ENCODE assay signal across 23 cellular contexts in genomic region chr14:97350894-97351713, GRCh38.
"Had no signal": no experiment of that assay in that cellular context is flagged by ENCODE, and none has a peak within 500 bp of the region (broad histone marks: within the 10 kb centered on the region; RNA-seq: fewer than 3 reads in every experiment).

No MANE protein-coding gene starts in this region.

- H3K4me3 ChIP-seq: adrenal gland, cardiac muscle cell, smooth muscle cell, thoracic aorta, upper lobe of left lung had no signal

- H3K4me1 ChIP-seq: adrenal gland, upper lobe of left lung had no signal

- H3K9ac ChIP-seq: SK-N-SH had no signal

- H3K27me3 Mint-ChIP-seq: activated CD8-positive, alpha-beta memory T cell treated with anti-CD3 and anti-CD28 coated beads, Interleukin-2, amount 10 ng/mL, durations not matched to agents 7 days and 5 days; activated CD8-positive, alpha-beta T cell treated with anti-CD3 and anti-CD28 coated beads for 36 hours; stimulated activated naive B cell treated with anti-CD40 and anti-IgM and Interleukin-4, amounts not matched to agents 10 μg/mL and 1 μg/mL and 100 μg/mL, for 72 hours had no signal

- H3K36me3 ChIP-seq: adrenal gland, cardiac muscle cell, thoracic aorta, upper lobe of left lung had no signal

- H3K4me3 Mint-ChIP-seq: activated CD8-positive, alpha-beta memory T cell treated with anti-CD3 and anti-CD28 coated beads, Interleukin-2, amount 10 ng/mL, durations not matched to agents 7 days and 5 days; activated CD8-positive, alpha-beta T cell treated with anti-CD3 and anti-CD28 coated beads for 36 hours; activated T-helper 1 cell treated with anti-CD3 and anti-CD28 coated beads, Interleukin-12 subunit alpha, Interleukin-12 subunit beta, Interleukin-2, Interleukin-4 antibody, amounts not matched to agents 30 ng/mL and 10 ng/mL and 1 ng/mL, durations not matched to agents 14 hours and 24 hours and 36 hours; memory B cell; nephron progenitor cell; stimulated activated naive B cell treated with anti-CD40 and anti-IgM and Interleukin-4, amounts not matched to agents 10 μg/mL and 1 μg/mL and 100 μg/mL, for 72 hours had no signal

- H3K27ac ChIP-seq: adrenal gland, cardiac muscle cell, thoracic aorta, upper lobe of left lung had no signal

- DNase-seq: activated CD4-positive, alpha-beta T cell treated with anti-CD3 and anti-CD28 coated beads for 48 hours; activated CD8-positive, alpha-beta memory T cell treated with anti-CD3 and anti-CD28 coated beads, Interleukin-2, amount 10 ng/mL, durations not matched to agents 7 days and 5 days; activated CD8-positive, alpha-beta T cell treated with anti-CD3 and anti-CD28 coated beads for 36 hours; activated T-cell treated with anti-CD3 and anti-CD28 coated beads for 4 hours; adrenal gland; effector CD8-positive, alpha-beta T cell; foreskin melanocyte; kidney glomerular epithelial cell; left ventricle myocardium superior; nephron progenitor cell; posterior cingulate gyrus; SK-N-SH; stimulated activated CD4-positive, alpha-beta T cell treated with anti-CD3 and anti-CD28 coated beads, Interleukin-15, amount 100 ng/mL, for 24 hours; stimulated activated CD4-positive, alpha-beta T cell treated with anti-CD3 and anti-CD28 coated beads, Interleukin-2, amount 100 ng/mL, for 48 hours; stimulated activated CD8-positive, alpha-beta memory T cell treated with anti-CD3 and anti-CD28 coated beads, Interleukin-4, amount 100 ng/mL, for 48 hours; stimulated activated naive B cell treated with anti-CD40 and anti-IgM and Interleukin-4, amounts not matched to agents 10 μg/mL and 1 μg/mL and 100 μg/mL, for 72 hours; upper lobe of left lung had no signal

- H3K9me3 ChIP-seq: adrenal gland, SK-N-SH, thoracic aorta, upper lobe of left lung had no signal

- H3K27me3 ChIP-seq: adrenal gland, cardiac muscle cell, upper lobe of left lung had no signal

- H3K4me1 Mint-ChIP-seq: memory B cell; nephron progenitor cell; stimulated activated naive B cell treated with anti-CD40 and anti-IgM and Interleukin-4, amounts not matched to agents 10 μg/mL and 1 μg/mL and 100 μg/mL, for 72 hours had no signal

- H3K36me3 Mint-ChIP-seq: activated naive CD4-positive, alpha-beta T cell treated with anti-CD3 and anti-CD28 coated beads, Interleukin-2, amount 50 U/mL, for 72 hours; memory B cell; stimulated activated naive B cell treated with anti-CD40 and anti-IgM and Interleukin-4, amounts not matched to agents 10 μg/mL and 1 μg/mL and 100 μg/mL, for 72 hours had no signal

- H3K9me3 Mint-ChIP-seq: stimulated activated naive B cell treated with anti-CD40 and anti-IgM and Interleukin-4, amounts not matched to agents 10 μg/mL and 1 μg/mL and 100 μg/mL, for 72 hours had no signal

- H3K27ac Mint-ChIP-seq: activated CD8-positive, alpha-beta memory T cell treated with anti-CD3 and anti-CD28 coated beads, Interleukin-2, amount 10 ng/mL, durations not matched to agents 7 days and 5 days; activated CD8-positive, alpha-beta T cell treated with anti-CD3 and anti-CD28 coated beads for 36 hours; activated naive CD4-positive, alpha-beta T cell treated with anti-CD3 and anti-CD28 coated beads, Interleukin-2, amount 50 U/mL, for 72 hours; activated T-helper 1 cell treated with anti-CD3 and anti-CD28 coated beads, Interleukin-12 subunit alpha, Interleukin-12 subunit beta, Interleukin-2, Interleukin-4 antibody, amounts not matched to agents 30 ng/mL and 10 ng/mL and 1 ng/mL, durations not matched to agents 14 hours and 24 hours and 36 hours; memory B cell; nephron progenitor cell; stimulated activated naive B cell treated with anti-CD40 and anti-IgM and Interleukin-4, amounts not matched to agents 10 μg/mL and 1 μg/mL and 100 μg/mL, for 72 hours had no signal
